In the genomic region with DNA sequence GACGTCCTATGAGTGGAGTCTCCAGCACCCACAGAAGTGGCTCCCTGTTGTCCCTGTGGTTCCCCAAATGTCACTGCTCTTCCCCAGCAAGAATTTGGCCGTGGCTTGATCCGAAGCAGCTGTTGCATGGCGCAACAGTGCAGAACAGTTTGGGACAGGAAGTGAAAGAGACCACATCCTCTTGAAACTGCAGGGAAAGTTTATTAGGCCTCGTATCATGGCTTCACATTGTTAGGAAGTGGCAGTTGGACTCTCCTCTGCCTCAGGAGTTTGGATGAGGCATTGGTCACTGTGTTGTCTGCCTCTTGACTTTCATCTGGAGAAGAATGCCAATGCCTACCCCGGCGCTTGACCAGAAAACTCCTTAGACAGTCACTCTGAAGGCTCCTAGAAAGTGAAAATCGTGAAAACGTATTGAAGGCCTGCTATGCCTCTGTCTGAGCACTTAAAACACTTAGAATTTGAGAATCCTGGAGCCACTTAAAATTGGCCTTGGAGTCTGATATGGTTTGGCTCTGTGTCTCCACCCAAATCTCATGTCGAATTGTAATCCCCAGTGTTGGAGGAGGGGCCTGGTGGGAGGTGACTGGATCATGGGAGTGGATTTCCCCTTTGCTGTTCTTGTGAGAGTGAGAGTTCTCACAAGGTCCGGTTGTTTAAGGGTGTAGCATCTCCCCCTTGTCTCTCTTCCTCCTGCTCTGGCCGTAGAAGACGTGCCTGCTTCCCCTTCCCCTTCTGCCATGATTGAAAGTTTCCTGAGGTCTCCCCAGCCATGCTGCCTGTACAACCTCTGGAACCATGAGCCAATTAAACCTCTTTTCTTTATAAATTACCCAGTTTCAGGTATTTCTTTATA, we compare ENCODE assay signal across 1 cellular context.
TF ChIP-seq lines count a peak whose summit lies in the region.

No MANE protein-coding gene starts in this region.

TF ChIP-seq in K562, 482 proteins besides CTCF, POLR2A, EP300 and RAD21 (continued from another document and continues in another):
- TF ChIP-seq, protein P1, sequence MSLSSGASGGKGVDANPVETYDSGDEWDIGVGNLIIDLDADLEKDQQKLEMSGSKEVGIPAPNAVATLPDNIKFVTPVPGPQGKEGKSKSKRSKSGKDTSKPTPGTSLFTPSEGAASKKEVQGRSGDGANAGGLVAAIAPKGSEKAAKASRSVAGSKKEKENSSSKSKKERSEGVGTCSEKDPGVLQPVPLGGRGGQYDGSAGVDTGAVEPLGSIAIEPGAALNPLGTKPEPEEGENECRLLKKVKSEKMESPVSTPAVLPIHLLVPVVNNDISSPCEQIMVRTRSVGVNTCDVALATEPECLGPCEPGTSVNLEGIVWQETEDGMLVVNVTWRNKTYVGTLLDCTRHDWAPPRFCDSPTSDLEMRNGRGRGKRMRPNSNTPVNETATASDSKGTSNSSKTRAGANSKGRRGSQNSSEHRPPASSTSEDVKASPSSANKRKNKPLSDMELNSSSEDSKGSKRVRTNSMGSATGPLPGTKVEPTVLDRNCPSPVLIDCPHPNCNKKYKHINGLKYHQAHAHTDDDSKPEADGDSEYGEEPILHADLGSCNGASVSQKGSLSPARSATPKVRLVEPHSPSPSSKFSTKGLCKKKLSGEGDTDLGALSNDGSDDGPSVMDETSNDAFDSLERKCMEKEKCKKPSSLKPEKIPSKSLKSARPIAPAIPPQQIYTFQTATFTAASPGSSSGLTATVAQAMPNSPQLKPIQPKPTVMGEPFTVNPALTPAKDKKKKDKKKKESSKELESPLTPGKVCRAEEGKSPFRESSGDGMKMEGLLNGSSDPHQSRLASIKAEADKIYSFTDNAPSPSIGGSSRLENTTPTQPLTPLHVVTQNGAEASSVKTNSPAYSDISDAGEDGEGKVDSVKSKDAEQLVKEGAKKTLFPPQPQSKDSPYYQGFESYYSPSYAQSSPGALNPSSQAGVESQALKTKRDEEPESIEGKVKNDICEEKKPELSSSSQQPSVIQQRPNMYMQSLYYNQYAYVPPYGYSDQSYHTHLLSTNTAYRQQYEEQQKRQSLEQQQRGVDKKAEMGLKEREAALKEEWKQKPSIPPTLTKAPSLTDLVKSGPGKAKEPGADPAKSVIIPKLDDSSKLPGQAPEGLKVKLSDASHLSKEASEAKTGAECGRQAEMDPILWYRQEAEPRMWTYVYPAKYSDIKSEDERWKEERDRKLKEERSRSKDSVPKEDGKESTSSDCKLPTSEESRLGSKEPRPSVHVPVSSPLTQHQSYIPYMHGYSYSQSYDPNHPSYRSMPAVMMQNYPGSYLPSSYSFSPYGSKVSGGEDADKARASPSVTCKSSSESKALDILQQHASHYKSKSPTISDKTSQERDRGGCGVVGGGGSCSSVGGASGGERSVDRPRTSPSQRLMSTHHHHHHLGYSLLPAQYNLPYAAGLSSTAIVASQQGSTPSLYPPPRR (CRISPR knock-in tag; IDR thresholded peaks at IDR 0.05; ENCODE audit: borderline replicate concordance) = no peak
- TF ChIP-seq ZNF318 (IDR thresholded peaks at IDR 0.05; ENCODE audit: borderline replicate concordance in 1 of 2, low read depth in 1 of 2) (no peak), MIER1 (IDR thresholded peaks at IDR 0.05; ENCODE audit: low read depth) (no peak), NONO (IDR thresholded peaks at IDR 0.05; ENCODE audit: low read depth in 2 of 2, low read length in 1 of 2) (no peak), DIDO1 (tag; IDR thresholded peaks at IDR 0.05; ENCODE audit: low read depth) (no peak), ZNF354B (CRISPR knock-in tag; IDR thresholded peaks at IDR 0.05) (no peak), BACH1 (tag; IDR thresholded peaks at IDR 0.05) (peak; percentile 81), ZNF217 (CRISPR knock-in tag; IDR thresholded peaks at IDR 0.05) (no peak), ZC3H11A (IDR thresholded peaks at IDR 0.05; ENCODE audit: low read depth, low read length) (no peak), NR4A1 (CRISPR knock-in tag; IDR thresholded peaks at IDR 0.05) (no peak), NR4A1 (tag; IDR thresholded peaks at IDR 0.05) (no peak), TAF15 (IDR thresholded peaks at IDR 0.05; ENCODE audit: low read depth, low read length) (no peak), ZNF121 (CRISPR knock-in tag; conservative IDR thresholded peaks at IDR 0.05) (no peak), ZBTB34 (CRISPR knock-in tag; IDR thresholded peaks at IDR 0.05) (no peak), ZNF316 (IDR thresholded peaks at IDR 0.05) (no peak), ZKSCAN1 (IDR thresholded peaks at IDR 0.05; ENCODE audit: low read depth, low read length) (no peak), BMI1 (IDR thresholded peaks at IDR 0.05; ENCODE audit: low read length) (no peak), ZNF212 (CRISPR knock-in tag; IDR thresholded peaks at IDR 0.05) (no peak), ZNF445 (CRISPR knock-in tag; IDR thresholded peaks at IDR 0.05; ENCODE audit: low read depth) (no peak), DDX20 (tag; IDR thresholded peaks at IDR 0.05; ENCODE audit: low read depth) (peak; percentile 11; the same call in 1 of the 2 replicates), SAFB2 (IDR thresholded peaks at IDR 0.05; ENCODE audit: borderline replicate concordance, low read depth, low read length, severe bottlenecking) (no peak), GTF3C2 (IDR thresholded peaks at IDR 0.05; ENCODE audit: borderline replicate concordance, extremely low read depth, insufficient read length) (no peak), CAMTA2 (CRISPR knock-in tag; conservative IDR thresholded peaks at IDR 0.05) (no peak), HNRNPK (IDR thresholded peaks at IDR 0.05; ENCODE audit: low read depth, low read length, poor library complexity, severe bottlenecking) (no peak), ZNF695 (CRISPR knock-in tag; IDR thresholded peaks at IDR 0.05) (no peak), POLR3A (IDR thresholded peaks at IDR 0.05; ENCODE audit: borderline replicate concordance, extremely low read depth, insufficient read depth, insufficient read length) (no peak), HIVEP1 (CRISPR knock-in tag; IDR thresholded peaks at IDR 0.05) (no peak), ZNF589 (CRISPR knock-in tag; IDR thresholded peaks at IDR 0.05; ENCODE audit: low read depth) (peak; percentile 75), HDAC8 (tag; IDR thresholded peaks at IDR 0.05) (0 out of 2 replicates have a peak, but pooled peaks have one; percentile 38), ZNF165 (CRISPR knock-in tag; IDR thresholded peaks at IDR 0.05; ENCODE audit: borderline replicate concordance) (no peak), CCNT2 (IDR thresholded peaks at IDR 0.05; ENCODE audit: borderline replicate concordance, extremely low read depth, insufficient read length, low read depth, low read length) (no peak), RBM17 (IDR thresholded peaks at IDR 0.05; ENCODE audit: borderline replicate concordance, low read depth, low read length) (no peak), EGR1 (conservative IDR thresholded peaks at IDR 0.05) (no peak), BRCA1 (IDR thresholded peaks at IDR 0.05) (no peak), BRCA1 (CRISPR knock-in tag; IDR thresholded peaks at IDR 0.05) (no peak), JUN (IDR thresholded peaks at IDR 0.05; ENCODE audit: borderline replicate concordance, low read depth, low read length) (no peak), JUN (CRISPR knock-in tag; IDR thresholded peaks at IDR 0.05; ENCODE audit: borderline replicate concordance) (no peak)
- TF ChIP-seq, protein P2, sequence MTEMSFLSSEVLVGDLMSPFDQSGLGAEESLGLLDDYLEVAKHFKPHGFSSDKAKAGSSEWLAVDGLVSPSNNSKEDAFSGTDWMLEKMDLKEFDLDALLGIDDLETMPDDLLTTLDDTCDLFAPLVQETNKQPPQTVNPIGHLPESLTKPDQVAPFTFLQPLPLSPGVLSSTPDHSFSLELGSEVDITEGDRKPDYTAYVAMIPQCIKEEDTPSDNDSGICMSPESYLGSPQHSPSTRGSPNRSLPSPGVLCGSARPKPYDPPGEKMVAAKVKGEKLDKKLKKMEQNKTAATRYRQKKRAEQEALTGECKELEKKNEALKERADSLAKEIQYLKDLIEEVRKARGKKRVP (CRISPR knock-in tag; IDR thresholded peaks at IDR 0.05) = no peak
- TF ChIP-seq, protein P3, sequence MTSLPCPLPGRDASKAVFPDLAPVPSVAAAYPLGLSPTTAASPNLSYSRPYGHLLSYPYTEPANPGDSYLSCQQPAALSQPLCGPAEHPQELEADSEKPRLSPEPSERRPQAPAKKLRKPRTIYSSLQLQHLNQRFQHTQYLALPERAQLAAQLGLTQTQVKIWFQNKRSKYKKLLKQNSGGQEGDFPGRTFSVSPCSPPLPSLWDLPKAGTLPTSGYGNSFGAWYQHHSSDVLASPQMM (CRISPR knock-in tag; IDR thresholded peaks at IDR 0.05) = no peak
- TF ChIP-seq, protein P4, sequence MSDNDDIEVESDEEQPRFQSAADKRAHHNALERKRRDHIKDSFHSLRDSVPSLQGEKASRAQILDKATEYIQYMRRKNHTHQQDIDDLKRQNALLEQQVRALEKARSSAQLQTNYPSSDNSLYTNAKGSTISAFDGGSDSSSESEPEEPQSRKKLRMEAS (CRISPR knock-in tag; IDR thresholded peaks at IDR 0.05) = no peak
